1 cellular context compared by ENCODE assay signal in the genomic region with DNA sequence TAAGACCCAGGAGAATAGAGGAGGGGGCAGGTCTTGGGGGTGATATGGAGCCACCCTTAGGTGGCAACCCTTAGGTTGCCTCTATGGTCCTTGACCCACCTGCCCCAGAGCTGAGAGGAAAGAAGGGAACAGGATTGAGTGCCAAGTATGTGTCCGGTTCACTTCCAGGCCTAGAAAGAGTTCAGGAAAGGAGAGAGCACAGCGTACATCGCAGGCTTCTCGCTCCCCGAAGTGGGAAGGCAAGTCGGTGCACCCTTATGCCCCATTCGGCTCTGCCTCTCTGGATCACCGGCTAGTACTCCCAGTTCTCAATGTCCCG.
TF ChIP-seq lines count a peak whose summit lies in the region.

No MANE protein-coding gene starts in this region.

TF ChIP-seq in HepG2, 621 proteins besides CTCF, POLR2A, EP300 and RAD21 (continued from another document):
- TF ChIP-seq, protein P1, sequence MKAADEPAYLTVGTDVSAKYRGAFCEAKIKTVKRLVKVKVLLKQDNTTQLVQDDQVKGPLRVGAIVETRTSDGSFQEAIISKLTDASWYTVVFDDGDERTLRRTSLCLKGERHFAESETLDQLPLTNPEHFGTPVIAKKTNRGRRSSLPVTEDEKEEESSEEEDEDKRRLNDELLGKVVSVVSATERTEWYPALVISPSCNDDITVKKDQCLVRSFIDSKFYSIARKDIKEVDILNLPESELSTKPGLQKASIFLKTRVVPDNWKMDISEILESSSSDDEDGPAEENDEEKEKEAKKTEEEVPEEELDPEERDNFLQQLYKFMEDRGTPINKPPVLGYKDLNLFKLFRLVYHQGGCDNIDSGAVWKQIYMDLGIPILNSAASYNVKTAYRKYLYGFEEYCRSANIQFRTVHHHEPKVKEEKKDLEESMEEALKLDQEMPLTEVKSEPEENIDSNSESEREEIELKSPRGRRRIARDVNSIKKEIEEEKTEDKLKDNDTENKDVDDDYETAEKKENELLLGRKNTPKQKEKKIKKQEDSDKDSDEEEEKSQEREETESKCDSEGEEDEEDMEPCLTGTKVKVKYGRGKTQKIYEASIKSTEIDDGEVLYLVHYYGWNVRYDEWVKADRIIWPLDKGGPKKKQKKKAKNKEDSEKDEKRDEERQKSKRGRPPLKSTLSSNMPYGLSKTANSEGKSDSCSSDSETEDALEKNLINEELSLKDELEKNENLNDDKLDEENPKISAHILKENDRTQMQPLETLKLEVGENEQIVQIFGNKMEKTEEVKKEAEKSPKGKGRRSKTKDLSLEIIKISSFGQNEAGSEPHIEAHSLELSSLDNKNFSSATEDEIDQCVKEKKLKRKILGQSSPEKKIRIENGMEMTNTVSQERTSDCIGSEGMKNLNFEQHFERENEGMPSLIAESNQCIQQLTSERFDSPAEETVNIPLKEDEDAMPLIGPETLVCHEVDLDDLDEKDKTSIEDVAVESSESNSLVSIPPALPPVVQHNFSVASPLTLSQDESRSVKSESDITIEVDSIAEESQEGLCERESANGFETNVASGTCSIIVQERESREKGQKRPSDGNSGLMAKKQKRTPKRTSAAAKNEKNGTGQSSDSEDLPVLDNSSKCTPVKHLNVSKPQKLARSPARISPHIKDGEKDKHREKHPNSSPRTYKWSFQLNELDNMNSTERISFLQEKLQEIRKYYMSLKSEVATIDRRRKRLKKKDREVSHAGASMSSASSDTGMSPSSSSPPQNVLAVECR (CRISPR knock-in tag; IDR thresholded peaks at IDR 0.05; ENCODE audit: borderline replicate concordance): no peak
- no peak for TF ChIP-seq MIER2 (CRISPR knock-in tag; IDR thresholded peaks at IDR 0.05)
- TF ChIP-seq ZNF18 (CRISPR knock-in tag; IDR thresholded peaks at IDR 0.05; ENCODE audit: insufficient replicate concordance): no peak
